1 cellular context compared by ENCODE assay signal in the genomic region with DNA sequence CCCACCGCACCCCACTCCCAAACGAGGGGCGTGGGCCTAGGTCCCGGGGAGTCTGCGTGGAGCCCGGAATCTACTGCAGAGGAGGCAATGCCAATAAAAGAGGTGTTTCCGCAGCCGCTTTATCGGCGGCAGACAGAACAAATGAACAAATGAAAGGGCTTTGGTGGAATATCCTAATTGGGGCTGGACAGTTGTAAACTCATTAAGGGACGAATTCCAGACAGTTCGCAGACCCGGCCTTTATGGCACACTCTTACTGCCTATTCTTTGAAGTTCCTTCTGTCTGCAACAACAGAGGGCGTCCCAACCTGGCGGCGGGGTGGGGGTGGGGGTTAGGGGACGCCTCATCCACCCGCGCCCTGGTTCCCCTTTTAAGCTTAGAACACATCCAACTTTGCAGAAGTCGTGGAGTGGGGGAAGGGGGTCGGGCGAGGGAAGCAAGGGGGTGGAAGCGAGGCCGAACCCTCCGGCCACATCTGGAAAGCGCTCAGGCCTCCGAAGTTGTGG.
TF ChIP-seq lines count a peak whose summit lies in the region.

No MANE protein-coding gene starts in this region.

TF ChIP-seq in K562, 482 proteins besides CTCF, POLR2A, EP300 and RAD21:
- TF ChIP-seq SRSF3 (IDR thresholded peaks at IDR 0.05; ENCODE audit: insufficient read depth, low read length) (no peak), KAT7 (CRISPR knock-in tag; IDR thresholded peaks at IDR 0.05; ENCODE audit: borderline replicate concordance) (no peak), HDAC2 (IDR thresholded peaks at IDR 0.05) (no peak), CC2D1A (IDR thresholded peaks at IDR 0.05) (no peak; the same call in 1 of the 2 replicates), STAT5B (CRISPR knock-in tag; IDR thresholded peaks at IDR 0.05) (no peak), ZNF668 (CRISPR knock-in tag; IDR thresholded peaks at IDR 0.05) (no peak), SETDB1 (IDR thresholded peaks at IDR 0.05; ENCODE audit: low read length) (no peak), FOXP1 (CRISPR knock-in tag; IDR thresholded peaks at IDR 0.05) (no peak), CBX8 (IDR thresholded peaks at IDR 0.05; ENCODE audit: borderline replicate concordance, extremely low read depth, low read depth, low read length, poor library complexity, severe bottlenecking) (no peak), EP400 (IDR thresholded peaks at IDR 0.05) (no peak), ZNF121 (CRISPR knock-in tag; conservative IDR thresholded peaks at IDR 0.05) (no peak), ZC3H4 (CRISPR knock-in tag; IDR thresholded peaks at IDR 0.05; ENCODE audit: borderline replicate concordance) (no peak), PHF21A (IDR thresholded peaks at IDR 0.05; ENCODE audit: borderline replicate concordance, low read depth) (no peak), SMAD2 (IDR thresholded peaks at IDR 0.05; ENCODE audit: low read depth, low read length) (no peak), DDX20 (tag; IDR thresholded peaks at IDR 0.05; ENCODE audit: low read depth) (no peak), MCM2 (IDR thresholded peaks at IDR 0.05; ENCODE audit: low read depth) (no peak)
- TF ChIP-seq, protein P1, sequence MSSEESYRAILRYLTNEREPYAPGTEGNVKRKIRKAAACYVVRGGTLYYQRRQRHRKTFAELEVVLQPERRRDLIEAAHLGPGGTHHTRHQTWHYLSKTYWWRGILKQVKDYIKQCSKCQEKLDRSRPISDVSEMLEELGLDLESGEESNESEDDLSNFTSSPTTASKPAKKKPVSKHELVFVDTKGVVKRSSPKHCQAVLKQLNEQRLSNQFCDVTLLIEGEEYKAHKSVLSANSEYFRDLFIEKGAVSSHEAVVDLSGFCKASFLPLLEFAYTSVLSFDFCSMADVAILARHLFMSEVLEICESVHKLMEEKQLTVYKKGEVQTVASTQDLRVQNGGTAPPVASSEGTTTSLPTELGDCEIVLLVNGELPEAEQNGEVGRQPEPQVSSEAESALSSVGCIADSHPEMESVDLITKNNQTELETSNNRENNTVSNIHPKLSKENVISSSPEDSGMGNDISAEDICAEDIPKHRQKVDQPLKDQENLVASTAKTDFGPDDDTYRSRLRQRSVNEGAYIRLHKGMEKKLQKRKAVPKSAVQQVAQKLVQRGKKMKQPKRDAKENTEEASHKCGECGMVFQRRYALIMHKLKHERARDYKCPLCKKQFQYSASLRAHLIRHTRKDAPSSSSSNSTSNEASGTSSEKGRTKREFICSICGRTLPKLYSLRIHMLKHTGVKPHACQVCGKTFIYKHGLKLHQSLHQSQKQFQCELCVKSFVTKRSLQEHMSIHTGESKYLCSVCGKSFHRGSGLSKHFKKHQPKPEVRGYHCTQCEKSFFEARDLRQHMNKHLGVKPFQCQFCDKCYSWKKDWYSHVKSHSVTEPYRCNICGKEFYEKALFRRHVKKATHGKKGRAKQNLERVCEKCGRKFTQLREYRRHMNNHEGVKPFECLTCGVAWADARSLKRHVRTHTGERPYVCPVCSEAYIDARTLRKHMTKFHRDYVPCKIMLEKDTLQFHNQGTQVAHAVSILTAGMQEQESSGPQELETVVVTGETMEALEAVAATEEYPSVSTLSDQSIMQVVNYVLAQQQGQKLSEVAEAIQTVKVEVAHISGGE (CRISPR knock-in tag; IDR thresholded peaks at IDR 0.05) = no peak
- TF ChIP-seq, protein P2, sequence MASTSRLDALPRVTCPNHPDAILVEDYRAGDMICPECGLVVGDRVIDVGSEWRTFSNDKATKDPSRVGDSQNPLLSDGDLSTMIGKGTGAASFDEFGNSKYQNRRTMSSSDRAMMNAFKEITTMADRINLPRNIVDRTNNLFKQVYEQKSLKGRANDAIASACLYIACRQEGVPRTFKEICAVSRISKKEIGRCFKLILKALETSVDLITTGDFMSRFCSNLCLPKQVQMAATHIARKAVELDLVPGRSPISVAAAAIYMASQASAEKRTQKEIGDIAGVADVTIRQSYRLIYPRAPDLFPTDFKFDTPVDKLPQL (IDR thresholded peaks at IDR 0.05; ENCODE audit: extremely low read depth, insufficient read length) = no peak
- TF ChIP-seq, protein P3, sequence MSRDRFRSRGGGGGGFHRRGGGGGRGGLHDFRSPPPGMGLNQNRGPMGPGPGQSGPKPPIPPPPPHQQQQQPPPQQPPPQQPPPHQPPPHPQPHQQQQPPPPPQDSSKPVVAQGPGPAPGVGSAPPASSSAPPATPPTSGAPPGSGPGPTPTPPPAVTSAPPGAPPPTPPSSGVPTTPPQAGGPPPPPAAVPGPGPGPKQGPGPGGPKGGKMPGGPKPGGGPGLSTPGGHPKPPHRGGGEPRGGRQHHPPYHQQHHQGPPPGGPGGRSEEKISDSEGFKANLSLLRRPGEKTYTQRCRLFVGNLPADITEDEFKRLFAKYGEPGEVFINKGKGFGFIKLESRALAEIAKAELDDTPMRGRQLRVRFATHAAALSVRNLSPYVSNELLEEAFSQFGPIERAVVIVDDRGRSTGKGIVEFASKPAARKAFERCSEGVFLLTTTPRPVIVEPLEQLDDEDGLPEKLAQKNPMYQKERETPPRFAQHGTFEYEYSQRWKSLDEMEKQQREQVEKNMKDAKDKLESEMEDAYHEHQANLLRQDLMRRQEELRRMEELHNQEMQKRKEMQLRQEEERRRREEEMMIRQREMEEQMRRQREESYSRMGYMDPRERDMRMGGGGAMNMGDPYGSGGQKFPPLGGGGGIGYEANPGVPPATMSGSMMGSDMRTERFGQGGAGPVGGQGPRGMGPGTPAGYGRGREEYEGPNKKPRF (IDR thresholded peaks at IDR 0.05; ENCODE audit: low read depth, low read length) = no peak
